11 cellular contexts compared by ENCODE assay signal in genomic region chr6:39357998-39358686, GRCh38. TPM values are rescaled to one million over a fixed set of nuclear protein-coding genes. Genes with fewer than 3 reads are reported as not detected.
DNase-seq lines count a peak whose midpoint lies in the region; ATAC-seq, FAIRE-seq and TF ChIP-seq lines count a peak whose summit lies in the region.
"Had no signal": no experiment of that assay in that cellular context is flagged by ENCODE, and none has a peak within 500 bp of the region (broad histone marks: within the 10 kb centered on the region; RNA-seq: fewer than 3 reads in every experiment).

No MANE protein-coding gene starts in this region.

- no peak for FAIRE-seq in K562 (lab: Jason Lieb, UNC)

- peak overlapping the region in 1 of 2 experiments; percentile 83 for H3K14ac ChIP-seq in mesenchymal stem cell (ENCODE audit: low read length in 2 of 2)

- POLR2A ChIA-PET in K562 (lab: Yijun Ruan, JAX), result no interaction called here
- POLR2A ChIA-PET in T-cell (lab: Charles Lee), result interaction anchor here in 1 of 2 donors (0.7 kb wide), 1 partner anchor 1522 kb away, joined by 9 read pairs; no protein-coding TSS in a partner anchor

- peak overlapping the region in 1 of 2 experiments; percentile 40 for H3K18ac ChIP-seq in mesenchymal stem cell (ENCODE audit: low read depth in 1 of 2, low read length in 2 of 2)

- peaks cover 0 to 3% (median 2%) of the 10 kb centered on the region in 3 donors for H3K4me1 Mint-ChIP-seq in T-cell

- H3K4me3 ChIP-seq in K562 (no peak overlapping the region), mesenchymal stem cell (ENCODE audit: insufficient read depth in 1 of 2, low read depth in 1 of 2, low read length in 2 of 2) (no peak overlapping the region)

- H3K4me1 ChIP-seq in K562 (replicated peaks in 1 of 2; ENCODE audit: control insufficient read depth in 2 of 2, insufficient read depth in 2 of 2, low read length in 2 of 2) (no peaks in the 10 kb centered on the region), mesenchymal stem cell (ENCODE audit: control insufficient read depth, insufficient read depth, low read depth, low read length) (peaks cover 7% of the 10 kb centered on the region)

- peak overlapping the region; percentile 45 for H4K91ac ChIP-seq in mesenchymal stem cell (ENCODE audit: low read length)

- peaks cover 4% of the 10 kb centered on the region; the same call in 1 of the 2 replicates for H4K20me1 ChIP-seq in K562 (replicated peaks; ENCODE audit: control insufficient read depth, insufficient read depth, low read length)

- no peaks in the 10 kb centered on the region for H3K9me1 ChIP-seq in K562 (ENCODE audit: control insufficient read depth, insufficient read depth, low read length)

- TF ChIP-seq CTCF in K562 (IDR thresholded peaks at IDR 0.05 in 2 of 3, conservative IDR thresholded peaks at IDR 0.05 in 1 of 3; ENCODE audit: insufficient read depth in 2 of 3, low read depth in 1 of 3, low read length in 3 of 3), result no peak

- H2BK15ac ChIP-seq in mesenchymal stem cell (ENCODE audit: low read depth, poor library complexity, severe bottlenecking), result peak overlapping the region; percentile 8

- peak overlapping the region; percentile 70 for H4K8ac ChIP-seq in mesenchymal stem cell (ENCODE audit: low read length)

- TF ChIP-seq POLR2A in K562 (conservative IDR thresholded peaks at IDR 0.05), result no peak

- no peaks in the 10 kb centered on the region for H3K9me3 Mint-ChIP-seq in T-cell

- intact Hi-C loops in K562 (cut with micrococcal nuclease), result no loop called here

- peak overlapping the region; percentile 3 to 74 for H3K4ac ChIP-seq in mesenchymal stem cell (ENCODE audit: low read depth in 1 of 2, low read length in 2 of 2)

- H2AK5ac ChIP-seq in mesenchymal stem cell (ENCODE audit: low read length, severe bottlenecking), result peak overlapping the region; percentile 34

- H3K9me3 ChIP-seq in K562 (replicated peaks; ENCODE audit: control insufficient read depth, insufficient read depth, low read depth, low read length) (no peaks in the 10 kb centered on the region), mesenchymal stem cell (ENCODE audit: control insufficient read depth, low read length) (no peaks in the 10 kb centered on the region)

- H2BK12ac ChIP-seq in mesenchymal stem cell (ENCODE audit: low read length in 2 of 2), result peak overlapping the region in 1 of 2 experiments; percentile 93

- peaks cover 0 to 43% of the 10 kb centered on the region in 2 experiments; a peak in 4 of 5 replicates for H3K27me3 ChIP-seq in K562 (ENCODE audit: control insufficient read depth in 2 of 2, insufficient read depth in 2 of 2, low read length in 2 of 2)
- H3K27me3 ChIP-seq in mesenchymal stem cell (ENCODE audit: control insufficient read depth in 1 of 2, insufficient read depth in 1 of 2, low read length in 2 of 2), result peaks cover 0 to 5% of the 10 kb centered on the region in 2 experiments

- H3K36me3 ChIP-seq in K562 (ENCODE audit: control insufficient read depth, insufficient read depth, low read length) (no peaks in the 10 kb centered on the region), mesenchymal stem cell (ENCODE audit: control insufficient read depth in 1 of 2, insufficient read depth in 2 of 2, low read depth in 1 of 2, low read length in 2 of 2) (no peaks in the 10 kb centered on the region)

- H3K4me3 Mint-ChIP-seq in T-cell, result no peak overlapping the region

- H3K9ac ChIP-seq in K562 (ENCODE audit: insufficient read depth in 1 of 2, low read depth in 2 of 2, low read length in 2 of 2) (no peak overlapping the region), mesenchymal stem cell (ENCODE audit: low read length) (no peak overlapping the region)

- no peak for TF ChIP-seq RAD21 in K562 (CRISPR knock-in tag; conservative IDR thresholded peaks at IDR 0.05 in 1 of 2, IDR thresholded peaks at IDR 0.05 in 1 of 2)

- H2AFZ ChIP-seq in K562 (ENCODE audit: low read depth, low read length) (no peak overlapping the region), mesenchymal stem cell (ENCODE audit: low read depth, low read length) (no peak overlapping the region)

- CTCF ChIA-PET in K562 (lab: Yijun Ruan, JAX; ENCODE audit: low intra/inter-chr PET ratio), result interaction anchor here (0.6 kb wide), 1 partner anchor 324 kb away, joined by 3 read pairs; no protein-coding TSS in a partner anchor
- CTCF ChIA-PET in T-cell (lab: Charles Lee), result interaction anchor here in 1 of 2 donors (0.7 kb wide), 2 partner anchors 404 to 1622 kb away, joined by 3 to 4 read pairs; no protein-coding TSS in a partner anchor

- whole genome bisulfite sequencing in K562 (ENCODE audit: insufficient coverage, low coverage, missing lambda C conversion rate), result 0% methylated on average over 7 of the region's 7 CpGs
- WGBS in mesenchymal stem cell, result 67% methylated on average over 7 of the region's 7 CpGs

- no peaks in the 10 kb centered on the region for H3K79me2 ChIP-seq in K562 (ENCODE audit: control insufficient read depth, insufficient read depth, low read length)

- no peak for ATAC-seq in K562
- no peak for ATAC-seq in T-cell (replicated peaks in 1 of 4)
- ATAC-seq in HG03442 (IDR thresholded peaks at IDR 0.05; ENCODE audit: unreplicated experiment), result no peak
- ATAC-seq: HCT116 had no signal

- H3K79me1 ChIP-seq in mesenchymal stem cell (replicated peaks; ENCODE audit: low read length, poor library complexity, severe bottlenecking), result no peaks in the 10 kb centered on the region

- peaks cover 0 to 11% of the 10 kb centered on the region in 2 donors for H3K27me3 Mint-ChIP-seq in T-cell

- H3K27ac Mint-ChIP-seq in T-cell, result no peak overlapping the region

- in situ Hi-C loops in K562 (cut with MboI), result loop anchor here (25.0 kb wide), 3 partner anchors 954 to 1679 kb away; partner anchors contain the start of genes TSPO2 and UNC5CL

- H3K36me3 Mint-ChIP-seq in T-cell, result no peaks in the 10 kb centered on the region

- H3K27ac ChIP-seq in K562 (ENCODE audit: extremely low read depth, low read depth, low read length), result no peak overlapping the region
- H3K27ac ChIP-seq in mesenchymal stem cell (ENCODE audit: low read length, poor library complexity, severe bottlenecking), result no peak overlapping the region

- no peak overlapping the region for H3K23ac ChIP-seq in mesenchymal stem cell (ENCODE audit: low read length in 2 of 2)

- TF ChIP-seq EP300 in K562 (IDR thresholded peaks at IDR 0.05; ENCODE audit: low read length), result no peak

- H2BK120ac ChIP-seq in mesenchymal stem cell (ENCODE audit: low read depth, low read length), result no peak overlapping the region

- no TSS peak for BruUV-seq in K562 (replicated peaks; lab: Mats Ljungman, UMichigan)

- no peak overlapping the region for H2BK5ac ChIP-seq in mesenchymal stem cell (ENCODE audit: low read depth, low read length, poor library complexity, severe bottlenecking)

- no peak overlapping the region for H3K4me2 ChIP-seq in K562 (ENCODE audit: insufficient read depth, low read length)
- no peak overlapping the region for H3K4me2 ChIP-seq in mesenchymal stem cell (ENCODE audit: low read length, poor library complexity, severe bottlenecking)

- DNase-seq in DMS79 treated with DMSO at 0.1 percent for 48 hours (lab: John Stamatoyannopoulos, UW), result peak; percentile 94
- DNase-seq in NCI-H2081 (lab: John Stamatoyannopoulos, UW), result peak; percentile 40 to 81
- no peak for DNase-seq in K562 (ENCODE audit: extremely low read depth in 1 of 4, low spot score in 3 of 4)
- peak; percentile 91 for DNase-seq in mesenchymal stem cell
- DNase-seq in T-cell, result no peak
- no peak for DNase-seq in anterior cingulate cortex (lab: John Stamatoyannopoulos, UW)
- DNase-seq in activated CD4-positive, alpha-beta T cell treated with anti-CD3 and anti-CD28 coated beads, Interleukin-2, amount 50 U/mL, for 4 hours, result no peak
- DNase-seq: activated CD4-positive, CD25-positive, alpha-beta regulatory T cell treated with anti-CD3 and anti-CD28 coated beads, Interleukin-2, amount 50 U/mL, for 72 hours; MM.1S had no signal

RNA-seq across cellular contexts. Expression of gene KCNK16, which starts 35.6 kb away (rescaled TPM):
- total RNA-seq in K562 (2011; cell fraction: chromatin; rRNA removed; ENCODE audit: low replicate concordance), result not detected in 2 replicates
- not detected in 2 replicates for total RNA-seq in K562 (2011; cell fraction: nucleolus; rRNA removed)
- total RNA-seq in K562 (2011; cell fraction: nucleoplasm; rRNA removed), result not detected in 2 replicates
- total RNA-seq in K562 (2014; rRNA removed) (not detected in 2 replicates), K562 (2014; rRNA removed; fragmentation: Illumina TruSeq; extraction: Trizol) (not detected in 2 replicates), K562 (2015; rRNA removed; fragmentation: Illumina TruSeq; extraction: Trizol) (not detected in 2 replicates), K562 (2021) (not detected in 2 replicates), T-cell (not detected)
- polyA plus RNA-seq in K562 (2011; rRNA removed) (not detected in 2 replicates), K562 (2014; fragmentation: Illumina TruSeq; extraction: Trizol) (not detected in 2 replicates), K562 (2014; fragmentation: Nextera tagmentation; extraction: Ambion mirVana) (not detected), K562 (2014; rRNA removed) (not detected in 2 replicates)
- polyA plus RNA-seq in K562 (2011; cell fraction: cytosol; rRNA removed), result not detected in 2 replicates
- polyA plus RNA-seq in K562 (2011; cell fraction: nucleus; rRNA removed), result not detected in 2 replicates
- polyA plus RNA-seq in K562 (2012), result not detected in 2 replicates
- not detected in 2 replicates for polyA minus RNA-seq in K562 (2011; rRNA and poly(A)+ RNA removed)
- polyA minus RNA-seq in K562 (2011; cell fraction: cytosol; rRNA and poly(A)+ RNA removed), result not detected in 2 replicates
- polyA minus RNA-seq in K562 (2011; cell fraction: nucleus; rRNA and poly(A)+ RNA removed), result not detected in 2 replicates
- not detected for polyA plus RNA-seq in mesenchymal stem cell (2013, experiment 1 of 2)
- polyA plus RNA-seq in mesenchymal stem cell (2013, experiment 2 of 2), result not detected

RNA-seq across cellular contexts. Expression of gene KCNK17, which starts 43.9 kb away (rescaled TPM):
- not detected in 2 replicates for total RNA-seq in K562 (2011; cell fraction: chromatin; rRNA removed; ENCODE audit: low replicate concordance)
- not detected in 2 replicates for total RNA-seq in K562 (2011; cell fraction: nucleolus; rRNA removed)
- not detected in 2 replicates for total RNA-seq in K562 (2011; cell fraction: nucleoplasm; rRNA removed)
- total RNA-seq in K562 (2014; rRNA removed) (not detected in 2 replicates), K562 (2014; rRNA removed; fragmentation: Illumina TruSeq; extraction: Trizol) (not detected in 2 replicates), K562 (2015; rRNA removed; fragmentation: Illumina TruSeq; extraction: Trizol) (not detected in 2 replicates), K562 (2021) (not detected in 2 replicates), T-cell (under 1 TPM in 1 of 5 donors, not detected in 4; 0.38 TPM)
- polyA plus RNA-seq in K562 (2011; rRNA removed) (not detected in 2 replicates), K562 (2014; fragmentation: Illumina TruSeq; extraction: Trizol) (not detected in 2 replicates), K562 (2014; fragmentation: Nextera tagmentation; extraction: Ambion mirVana) (not detected), K562 (2014; rRNA removed) (not detected in 2 replicates)
- not detected in 2 replicates for polyA plus RNA-seq in K562 (2011; cell fraction: cytosol; rRNA removed)
- not detected in 2 replicates for polyA plus RNA-seq in K562 (2011; cell fraction: nucleus; rRNA removed)
- not detected in 2 replicates for polyA plus RNA-seq in K562 (2012)
- not detected in 2 replicates for polyA minus RNA-seq in K562 (2011; rRNA and poly(A)+ RNA removed)
- polyA minus RNA-seq in K562 (2011; cell fraction: cytosol; rRNA and poly(A)+ RNA removed), result not detected in 2 replicates
- polyA minus RNA-seq in K562 (2011; cell fraction: nucleus; rRNA and poly(A)+ RNA removed), result not detected in 2 replicates
- 0.03 TPM for polyA plus RNA-seq in mesenchymal stem cell (2013, experiment 1 of 2)
- 0.03 TPM for polyA plus RNA-seq in mesenchymal stem cell (2013, experiment 2 of 2)

Comparison
In these comparisons a context has a peak if more than half of its experiments do, and no peak if none do; other contexts are left out.
1. DNase-seq: peak in DMS79 treated with DMSO at 0.1 percent for 48 hours (single experiment), NCI-H2081 (2 of 2) and mesenchymal stem cell (single experiment); none in K562 (0 of 4), T-cell (0 of 34), anterior cingulate cortex (0 of 58) and activated CD4-positive, alpha-beta T cell treated with anti-CD3 and anti-CD28 coated beads, Interleukin-2, amount 50 U/mL, for 4 hours (0 of 2).